ENCODE assay signal across 2 cellular contexts in the genomic region with DNA sequence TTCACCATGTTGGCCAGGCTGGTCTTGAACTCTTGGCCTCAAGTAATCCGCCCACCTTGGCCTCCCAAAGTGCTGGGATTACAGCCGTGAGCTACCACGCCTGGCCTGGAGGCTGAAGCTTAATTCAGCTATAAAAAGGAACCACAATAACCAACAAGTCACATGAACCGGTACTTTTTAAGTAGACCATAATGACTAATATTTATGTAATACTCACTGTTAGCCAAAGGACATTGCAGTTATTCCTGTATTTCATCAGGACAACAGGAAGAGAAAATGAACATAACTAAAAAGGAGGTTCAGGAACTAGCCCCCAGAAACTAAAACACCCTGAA.
A peak's percentile ranks its signal among the peaks of the same experiment; 100 is the strongest.
TF ChIP-seq lines count a peak whose summit lies in the region.

No MANE protein-coding gene starts in this region.

TF ChIP-seq in GM12878, 131 proteins besides CTCF, POLR2A, EP300 and RAD21 (continued from another document):
- TF ChIP-seq, protein P1, sequence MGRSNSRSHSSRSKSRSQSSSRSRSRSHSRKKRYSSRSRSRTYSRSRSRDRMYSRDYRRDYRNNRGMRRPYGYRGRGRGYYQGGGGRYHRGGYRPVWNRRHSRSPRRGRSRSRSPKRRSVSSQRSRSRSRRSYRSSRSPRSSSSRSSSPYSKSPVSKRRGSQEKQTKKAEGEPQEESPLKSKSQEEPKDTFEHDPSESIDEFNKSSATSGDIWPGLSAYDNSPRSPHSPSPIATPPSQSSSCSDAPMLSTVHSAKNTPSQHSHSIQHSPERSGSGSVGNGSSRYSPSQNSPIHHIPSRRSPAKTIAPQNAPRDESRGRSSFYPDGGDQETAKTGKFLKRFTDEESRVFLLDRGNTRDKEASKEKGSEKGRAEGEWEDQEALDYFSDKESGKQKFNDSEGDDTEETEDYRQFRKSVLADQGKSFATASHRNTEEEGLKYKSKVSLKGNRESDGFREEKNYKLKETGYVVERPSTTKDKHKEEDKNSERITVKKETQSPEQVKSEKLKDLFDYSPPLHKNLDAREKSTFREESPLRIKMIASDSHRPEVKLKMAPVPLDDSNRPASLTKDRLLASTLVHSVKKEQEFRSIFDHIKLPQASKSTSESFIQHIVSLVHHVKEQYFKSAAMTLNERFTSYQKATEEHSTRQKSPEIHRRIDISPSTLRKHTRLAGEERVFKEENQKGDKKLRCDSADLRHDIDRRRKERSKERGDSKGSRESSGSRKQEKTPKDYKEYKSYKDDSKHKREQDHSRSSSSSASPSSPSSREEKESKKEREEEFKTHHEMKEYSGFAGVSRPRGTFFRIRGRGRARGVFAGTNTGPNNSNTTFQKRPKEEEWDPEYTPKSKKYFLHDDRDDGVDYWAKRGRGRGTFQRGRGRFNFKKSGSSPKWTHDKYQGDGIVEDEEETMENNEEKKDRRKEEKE (IDR thresholded peaks at IDR 0.05): no peak
- TF ChIP-seq, protein P2, sequence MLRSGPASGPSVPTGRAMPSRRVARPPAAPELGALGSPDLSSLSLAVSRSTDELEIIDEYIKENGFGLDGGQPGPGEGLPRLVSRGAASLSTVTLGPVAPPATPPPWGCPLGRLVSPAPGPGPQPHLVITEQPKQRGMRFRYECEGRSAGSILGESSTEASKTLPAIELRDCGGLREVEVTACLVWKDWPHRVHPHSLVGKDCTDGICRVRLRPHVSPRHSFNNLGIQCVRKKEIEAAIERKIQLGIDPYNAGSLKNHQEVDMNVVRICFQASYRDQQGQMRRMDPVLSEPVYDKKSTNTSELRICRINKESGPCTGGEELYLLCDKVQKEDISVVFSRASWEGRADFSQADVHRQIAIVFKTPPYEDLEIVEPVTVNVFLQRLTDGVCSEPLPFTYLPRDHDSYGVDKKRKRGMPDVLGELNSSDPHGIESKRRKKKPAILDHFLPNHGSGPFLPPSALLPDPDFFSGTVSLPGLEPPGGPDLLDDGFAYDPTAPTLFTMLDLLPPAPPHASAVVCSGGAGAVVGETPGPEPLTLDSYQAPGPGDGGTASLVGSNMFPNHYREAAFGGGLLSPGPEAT (IDR thresholded peaks at IDR 0.05; ENCODE audit: low read depth): peak; percentile 59; the same call in 1 of the 2 replicates
- TF ChIP-seq NFIC (IDR thresholded peaks at IDR 0.05; ENCODE audit: low read depth, low read length) (peak; percentile 36; the same call in 1 of the 2 replicates), SREBF2 (IDR thresholded peaks at IDR 0.05; ENCODE audit: low read length) (no peak), RFX5 (IDR thresholded peaks at IDR 0.05; ENCODE audit: low read depth, low read length) (no peak), ASH2L (IDR thresholded peaks at IDR 0.05; ENCODE audit: borderline replicate concordance, low read depth) (no peak), ZZZ3 (IDR thresholded peaks at IDR 0.05; ENCODE audit: control insufficient read depth, insufficient read length, low read depth) (no peak), SUPT20H (IDR thresholded peaks at IDR 0.05; ENCODE audit: borderline replicate concordance, control insufficient read depth, low read depth, low read length) (no peak), POU2F2 (IDR thresholded peaks at IDR 0.05; ENCODE audit: borderline replicate concordance, low read depth, low read length) (no peak), CHD1 (IDR thresholded peaks at IDR 0.05; ENCODE audit: low read depth, low read length) (no peak), SMAD5 (IDR thresholded peaks at IDR 0.05; ENCODE audit: low read depth) (no peak), NR2F1 (conservative IDR thresholded peaks at IDR 0.05) (no peak), HDAC2 (IDR thresholded peaks at IDR 0.05) (no peak), ZNF622 (IDR thresholded peaks at IDR 0.05) (no peak), NBN (IDR thresholded peaks at IDR 0.05) (0 out of 2 replicates have a peak, but pooled peaks have one; percentile 8), RUNX3 (IDR thresholded peaks at IDR 0.05; ENCODE audit: low read length) (peak; percentile 70), IKZF2 (IDR thresholded peaks at IDR 0.05) (peak; percentile 31 to 65; a peak in 2 of 4 replicates), TCF3 (IDR thresholded peaks at IDR 0.05; ENCODE audit: borderline replicate concordance, insufficient read depth, low read depth, low read length) (no peak)
- TF ChIP-seq, protein P3, sequence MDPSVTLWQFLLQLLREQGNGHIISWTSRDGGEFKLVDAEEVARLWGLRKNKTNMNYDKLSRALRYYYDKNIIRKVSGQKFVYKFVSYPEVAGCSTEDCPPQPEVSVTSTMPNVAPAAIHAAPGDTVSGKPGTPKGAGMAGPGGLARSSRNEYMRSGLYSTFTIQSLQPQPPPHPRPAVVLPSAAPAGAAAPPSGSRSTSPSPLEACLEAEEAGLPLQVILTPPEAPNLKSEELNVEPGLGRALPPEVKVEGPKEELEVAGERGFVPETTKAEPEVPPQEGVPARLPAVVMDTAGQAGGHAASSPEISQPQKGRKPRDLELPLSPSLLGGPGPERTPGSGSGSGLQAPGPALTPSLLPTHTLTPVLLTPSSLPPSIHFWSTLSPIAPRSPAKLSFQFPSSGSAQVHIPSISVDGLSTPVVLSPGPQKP (IDR thresholded peaks at IDR 0.05; ENCODE audit: low read depth, low read length): no peak
- TF ChIP-seq, protein P4, sequence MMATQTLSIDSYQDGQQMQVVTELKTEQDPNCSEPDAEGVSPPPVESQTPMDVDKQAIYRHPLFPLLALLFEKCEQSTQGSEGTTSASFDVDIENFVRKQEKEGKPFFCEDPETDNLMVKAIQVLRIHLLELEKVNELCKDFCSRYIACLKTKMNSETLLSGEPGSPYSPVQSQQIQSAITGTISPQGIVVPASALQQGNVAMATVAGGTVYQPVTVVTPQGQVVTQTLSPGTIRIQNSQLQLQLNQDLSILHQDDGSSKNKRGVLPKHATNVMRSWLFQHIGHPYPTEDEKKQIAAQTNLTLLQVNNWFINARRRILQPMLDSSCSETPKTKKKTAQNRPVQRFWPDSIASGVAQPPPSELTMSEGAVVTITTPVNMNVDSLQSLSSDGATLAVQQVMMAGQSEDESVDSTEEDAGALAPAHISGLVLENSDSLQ (IDR thresholded peaks at IDR 0.05): no peak
- TF ChIP-seq, protein P5, sequence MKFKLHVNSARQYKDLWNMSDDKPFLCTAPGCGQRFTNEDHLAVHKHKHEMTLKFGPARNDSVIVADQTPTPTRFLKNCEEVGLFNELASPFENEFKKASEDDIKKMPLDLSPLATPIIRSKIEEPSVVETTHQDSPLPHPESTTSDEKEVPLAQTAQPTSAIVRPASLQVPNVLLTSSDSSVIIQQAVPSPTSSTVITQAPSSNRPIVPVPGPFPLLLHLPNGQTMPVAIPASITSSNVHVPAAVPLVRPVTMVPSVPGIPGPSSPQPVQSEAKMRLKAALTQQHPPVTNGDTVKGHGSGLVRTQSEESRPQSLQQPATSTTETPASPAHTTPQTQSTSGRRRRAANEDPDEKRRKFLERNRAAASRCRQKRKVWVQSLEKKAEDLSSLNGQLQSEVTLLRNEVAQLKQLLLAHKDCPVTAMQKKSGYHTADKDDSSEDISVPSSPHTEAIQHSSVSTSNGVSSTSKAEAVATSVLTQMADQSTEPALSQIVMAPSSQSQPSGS (IDR thresholded peaks at IDR 0.05; ENCODE audit: low read length): no peak
TF ChIP-seq in GM12878: peak in this region for 8.

TF ChIP-seq in WTC11, 78 proteins besides CTCF, POLR2A, EP300 and RAD21 (continued from another document):
- TF ChIP-seq, protein P6, sequence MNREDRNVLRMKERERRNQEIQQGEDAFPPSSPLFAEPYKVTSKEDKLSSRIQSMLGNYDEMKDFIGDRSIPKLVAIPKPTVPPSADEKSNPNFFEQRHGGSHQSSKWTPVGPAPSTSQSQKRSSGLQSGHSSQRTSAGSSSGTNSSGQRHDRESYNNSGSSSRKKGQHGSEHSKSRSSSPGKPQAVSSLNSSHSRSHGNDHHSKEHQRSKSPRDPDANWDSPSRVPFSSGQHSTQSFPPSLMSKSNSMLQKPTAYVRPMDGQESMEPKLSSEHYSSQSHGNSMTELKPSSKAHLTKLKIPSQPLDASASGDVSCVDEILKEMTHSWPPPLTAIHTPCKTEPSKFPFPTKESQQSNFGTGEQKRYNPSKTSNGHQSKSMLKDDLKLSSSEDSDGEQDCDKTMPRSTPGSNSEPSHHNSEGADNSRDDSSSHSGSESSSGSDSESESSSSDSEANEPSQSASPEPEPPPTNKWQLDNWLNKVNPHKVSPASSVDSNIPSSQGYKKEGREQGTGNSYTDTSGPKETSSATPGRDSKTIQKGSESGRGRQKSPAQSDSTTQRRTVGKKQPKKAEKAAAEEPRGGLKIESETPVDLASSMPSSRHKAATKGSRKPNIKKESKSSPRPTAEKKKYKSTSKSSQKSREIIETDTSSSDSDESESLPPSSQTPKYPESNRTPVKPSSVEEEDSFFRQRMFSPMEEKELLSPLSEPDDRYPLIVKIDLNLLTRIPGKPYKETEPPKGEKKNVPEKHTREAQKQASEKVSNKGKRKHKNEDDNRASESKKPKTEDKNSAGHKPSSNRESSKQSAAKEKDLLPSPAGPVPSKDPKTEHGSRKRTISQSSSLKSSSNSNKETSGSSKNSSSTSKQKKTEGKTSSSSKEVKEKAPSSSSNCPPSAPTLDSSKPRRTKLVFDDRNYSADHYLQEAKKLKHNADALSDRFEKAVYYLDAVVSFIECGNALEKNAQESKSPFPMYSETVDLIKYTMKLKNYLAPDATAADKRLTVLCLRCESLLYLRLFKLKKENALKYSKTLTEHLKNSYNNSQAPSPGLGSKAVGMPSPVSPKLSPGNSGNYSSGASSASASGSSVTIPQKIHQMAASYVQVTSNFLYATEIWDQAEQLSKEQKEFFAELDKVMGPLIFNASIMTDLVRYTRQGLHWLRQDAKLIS (CRISPR knock-in tag; IDR thresholded peaks at IDR 0.05; ENCODE audit: borderline replicate concordance): no peak
- TF ChIP-seq ELF4 (CRISPR knock-in tag; IDR thresholded peaks at IDR 0.05; ENCODE audit: low read depth): no peak
- TF ChIP-seq, protein P7, sequence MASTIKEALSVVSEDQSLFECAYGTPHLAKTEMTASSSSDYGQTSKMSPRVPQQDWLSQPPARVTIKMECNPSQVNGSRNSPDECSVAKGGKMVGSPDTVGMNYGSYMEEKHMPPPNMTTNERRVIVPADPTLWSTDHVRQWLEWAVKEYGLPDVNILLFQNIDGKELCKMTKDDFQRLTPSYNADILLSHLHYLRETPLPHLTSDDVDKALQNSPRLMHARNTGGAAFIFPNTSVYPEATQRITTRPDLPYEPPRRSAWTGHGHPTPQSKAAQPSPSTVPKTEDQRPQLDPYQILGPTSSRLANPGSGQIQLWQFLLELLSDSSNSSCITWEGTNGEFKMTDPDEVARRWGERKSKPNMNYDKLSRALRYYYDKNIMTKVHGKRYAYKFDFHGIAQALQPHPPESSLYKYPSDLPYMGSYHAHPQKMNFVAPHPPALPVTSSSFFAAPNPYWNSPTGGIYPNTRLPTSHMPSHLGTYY (CRISPR knock-in tag; IDR thresholded peaks at IDR 0.05): no peak
- no peak for TF ChIP-seq RORB (CRISPR knock-in tag; IDR thresholded peaks at IDR 0.05)
- TF ChIP-seq, protein P8, sequence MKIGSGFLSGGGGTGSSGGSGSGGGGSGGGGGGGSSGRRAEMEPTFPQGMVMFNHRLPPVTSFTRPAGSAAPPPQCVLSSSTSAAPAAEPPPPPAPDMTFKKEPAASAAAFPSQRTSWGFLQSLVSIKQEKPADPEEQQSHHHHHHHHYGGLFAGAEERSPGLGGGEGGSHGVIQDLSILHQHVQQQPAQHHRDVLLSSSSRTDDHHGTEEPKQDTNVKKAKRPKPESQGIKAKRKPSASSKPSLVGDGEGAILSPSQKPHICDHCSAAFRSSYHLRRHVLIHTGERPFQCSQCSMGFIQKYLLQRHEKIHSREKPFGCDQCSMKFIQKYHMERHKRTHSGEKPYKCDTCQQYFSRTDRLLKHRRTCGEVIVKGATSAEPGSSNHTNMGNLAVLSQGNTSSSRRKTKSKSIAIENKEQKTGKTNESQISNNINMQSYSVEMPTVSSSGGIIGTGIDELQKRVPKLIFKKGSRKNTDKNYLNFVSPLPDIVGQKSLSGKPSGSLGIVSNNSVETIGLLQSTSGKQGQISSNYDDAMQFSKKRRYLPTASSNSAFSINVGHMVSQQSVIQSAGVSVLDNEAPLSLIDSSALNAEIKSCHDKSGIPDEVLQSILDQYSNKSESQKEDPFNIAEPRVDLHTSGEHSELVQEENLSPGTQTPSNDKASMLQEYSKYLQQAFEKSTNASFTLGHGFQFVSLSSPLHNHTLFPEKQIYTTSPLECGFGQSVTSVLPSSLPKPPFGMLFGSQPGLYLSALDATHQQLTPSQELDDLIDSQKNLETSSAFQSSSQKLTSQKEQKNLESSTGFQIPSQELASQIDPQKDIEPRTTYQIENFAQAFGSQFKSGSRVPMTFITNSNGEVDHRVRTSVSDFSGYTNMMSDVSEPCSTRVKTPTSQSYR (CRISPR knock-in tag; IDR thresholded peaks at IDR 0.05): no peak
- no peak for TF ChIP-seq ATF1 (CRISPR knock-in tag; IDR thresholded peaks at IDR 0.05)
- TF ChIP-seq, protein P9, sequence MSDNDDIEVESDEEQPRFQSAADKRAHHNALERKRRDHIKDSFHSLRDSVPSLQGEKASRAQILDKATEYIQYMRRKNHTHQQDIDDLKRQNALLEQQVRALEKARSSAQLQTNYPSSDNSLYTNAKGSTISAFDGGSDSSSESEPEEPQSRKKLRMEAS (CRISPR knock-in tag; IDR thresholded peaks at IDR 0.05): no peak
- TF ChIP-seq, protein P10, sequence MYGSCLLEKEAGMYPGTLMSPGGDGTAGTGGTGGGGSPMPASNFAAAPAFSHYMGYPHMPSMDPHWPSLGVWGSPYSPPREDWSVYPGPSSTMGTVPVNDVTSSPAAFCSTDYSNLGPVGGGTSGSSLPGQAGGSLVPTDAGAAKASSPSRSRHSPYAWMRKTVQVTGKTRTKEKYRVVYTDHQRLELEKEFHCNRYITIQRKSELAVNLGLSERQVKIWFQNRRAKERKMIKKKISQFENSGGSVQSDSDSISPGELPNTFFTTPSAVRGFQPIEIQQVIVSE (CRISPR knock-in tag; IDR thresholded peaks at IDR 0.05; ENCODE audit: borderline replicate concordance): no peak
- TF ChIP-seq, protein P5 (CRISPR knock-in tag; IDR thresholded peaks at IDR 0.05; ENCODE audit: borderline replicate concordance, low read depth): no peak
- TF ChIP-seq ESRRA (CRISPR knock-in tag; IDR thresholded peaks at IDR 0.05; ENCODE audit: borderline replicate concordance): no peak
- TF ChIP-seq, protein P11, sequence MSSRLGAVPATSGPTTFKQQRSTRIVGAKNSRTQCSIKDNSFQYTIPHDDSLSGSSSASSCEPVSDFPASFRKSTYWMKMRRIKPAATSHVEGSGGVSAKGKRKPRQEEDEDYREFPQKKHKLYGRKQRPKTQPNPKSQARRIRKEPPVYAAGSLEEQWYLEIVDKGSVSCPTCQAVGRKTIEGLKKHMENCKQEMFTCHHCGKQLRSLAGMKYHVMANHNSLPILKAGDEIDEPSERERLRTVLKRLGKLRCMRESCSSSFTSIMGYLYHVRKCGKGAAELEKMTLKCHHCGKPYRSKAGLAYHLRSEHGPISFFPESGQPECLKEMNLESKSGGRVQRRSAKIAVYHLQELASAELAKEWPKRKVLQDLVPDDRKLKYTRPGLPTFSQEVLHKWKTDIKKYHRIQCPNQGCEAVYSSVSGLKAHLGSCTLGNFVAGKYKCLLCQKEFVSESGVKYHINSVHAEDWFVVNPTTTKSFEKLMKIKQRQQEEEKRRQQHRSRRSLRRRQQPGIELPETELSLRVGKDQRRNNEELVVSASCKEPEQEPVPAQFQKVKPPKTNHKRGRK (CRISPR knock-in tag; IDR thresholded peaks at IDR 0.05; ENCODE audit: borderline replicate concordance): no peak
TF ChIP-seq in WTC11: peak in this region for 0.
